12 cellular contexts compared by ENCODE assay signal in genomic region chr2:216799873-216800421, GRCh38. TPM values are rescaled to one million over a fixed set of nuclear protein-coding genes. Genes with fewer than 3 reads are reported as not detected.
DNase-seq lines count a peak whose midpoint lies in the region; ATAC-seq, FAIRE-seq and TF ChIP-seq lines count a peak whose summit lies in the region.
"Had no signal": no experiment of that assay in that cellular context is flagged by ENCODE, and none has a peak within 500 bp of the region (broad histone marks: within the 10 kb centered on the region; RNA-seq: fewer than 3 reads in every experiment).

No MANE protein-coding gene starts in this region.

- peak overlapping the region in 51 of 59 donors; percentile 0 to 84 (median 67) for H3K27ac ChIP-seq in dorsolateral prefrontal cortex
- peak overlapping the region; percentile 53 for H3K27ac ChIP-seq in temporal lobe (ENCODE audit: low read depth, low read length)

- H3K27me3 ChIP-seq in dorsolateral prefrontal cortex: no peaks in the 10 kb centered on the region

- H3K36me3 Mint-ChIP-seq in mesothelial cell of epicardium (no peaks in the 10 kb centered on the region), T-helper 17 cell (ENCODE audit: low read depth) (no peaks in the 10 kb centered on the region)
- H3K36me3 Mint-ChIP-seq: memory B cell had no signal

- H3K4me1 Mint-ChIP-seq in mesothelial cell of epicardium (peaks cover 10% of the 10 kb centered on the region), T-helper 17 cell (peaks cover 5% of the 10 kb centered on the region)
- H3K4me1 Mint-ChIP-seq: memory B cell had no signal

- H3K4me3 ChIP-seq in dorsolateral prefrontal cortex: no peak overlapping the region

- TF ChIP-seq CTCF in dorsolateral prefrontal cortex (IDR thresholded peaks at IDR 0.05 in 54 of 56, conservative IDR thresholded peaks at IDR 0.05 in 2 of 56; ENCODE audit: low read depth in 1 of 56, partially characterized antibody in 56 of 56) (no peak), mesothelial cell of epicardium (IDR thresholded peaks at IDR 0.05; ENCODE audit: unreplicated experiment) (no peak)

- peak; percentile 21 for DNase-seq in HTR-8/SVneo (ENCODE audit: insufficient read length, low spot score)
- DNase-seq in dorsolateral prefrontal cortex: peak in 5 of 10 donors; percentile 9 to 49 (median 39)
- DNase-seq in mesothelial cell of epicardium (ENCODE audit: low spot score in 2 of 2, unreplicated experiment in 2 of 2): no peak
- no peak for DNase-seq in T-helper 2 cell
- no peak for DNase-seq in effector CD8-positive, alpha-beta T cell (lab: John Stamatoyannopoulos, UW)
- no peak for DNase-seq in activated CD8-positive, alpha-beta memory T cell treated with anti-CD3 and anti-CD28 coated beads, Interleukin-2, amount 50 U/mL, for 4 hours
- no peak for DNase-seq in T-helper 17 cell
- DNase-seq: Caco-2; central memory CD4-positive, alpha-beta T cell had no signal

- no peaks in the 10 kb centered on the region for H3K27me3 Mint-ChIP-seq in mesothelial cell of epicardium (ENCODE audit: low read depth)
- peaks cover 5% of the 10 kb centered on the region for H3K27me3 Mint-ChIP-seq in T-helper 17 cell

- peaks cover 8% of the 10 kb centered on the region for H3K9me3 Mint-ChIP-seq in mesothelial cell of epicardium
- H3K9me3 Mint-ChIP-seq: activated T-helper 1 cell treated with anti-CD3 and anti-CD28 coated beads, Interleukin-12 subunit alpha, Interleukin-12 subunit beta, Interleukin-2, Interleukin-4 antibody, amounts not matched to agents 30 ng/mL and 10 ng/mL and 1 ng/mL, durations not matched to agents 14 hours and 24 hours and 36 hours had no signal

- no peak for FAIRE-seq in HTR-8/SVneo (lab: Jason Lieb, UNC)

- H3K9me3 ChIP-seq in T-helper 17 cell (ENCODE audit: control insufficient read depth, low read length, poor library complexity, severe bottlenecking): no peaks in the 10 kb centered on the region
- H3K9me3 ChIP-seq: Caco-2 had no signal

- intact Hi-C loops in dorsolateral prefrontal cortex (cut with DNase I): loop anchor here in 1 of 2 donors (10.0 kb wide), 1 partner anchor 105 kb away; the partner anchor contains the start of gene IGFBP5

- H3K27ac Mint-ChIP-seq in mesothelial cell of epicardium (peak overlapping the region; percentile 29), T-helper 17 cell (no peak overlapping the region)
- H3K27ac Mint-ChIP-seq: activated T-helper 1 cell treated with anti-CD3 and anti-CD28 coated beads, Interleukin-12 subunit alpha, Interleukin-12 subunit beta, Interleukin-2, Interleukin-4 antibody, amounts not matched to agents 30 ng/mL and 10 ng/mL and 1 ng/mL, durations not matched to agents 14 hours and 24 hours and 36 hours; memory B cell had no signal

- no peak overlapping the region for H3K4me3 Mint-ChIP-seq in mesothelial cell of epicardium
- H3K4me3 Mint-ChIP-seq in T-helper 17 cell: no peak overlapping the region
- H3K4me3 Mint-ChIP-seq: activated T-helper 1 cell treated with anti-CD3 and anti-CD28 coated beads, Interleukin-12 subunit alpha, Interleukin-12 subunit beta, Interleukin-2, Interleukin-4 antibody, amounts not matched to agents 30 ng/mL and 10 ng/mL and 1 ng/mL, durations not matched to agents 14 hours and 24 hours and 36 hours; memory B cell had no signal

- no peak for ATAC-seq in T-helper 17 cell

RNA-seq across cellular contexts. Expression of gene TNP1, which starts 59.9 kb away (rescaled TPM):
- total RNA-seq in dorsolateral prefrontal cortex (not detected), mesothelial cell of epicardium (not detected in 3 replicates), temporal lobe (not detected), T-helper 17 cell (not detected)
- total RNA-seq: activated T-helper 1 cell treated with anti-CD3 and anti-CD28 coated beads, Interleukin-12 subunit alpha, Interleukin-12 subunit beta, Interleukin-2, Interleukin-4 antibody, amounts not matched to agents 30 ng/mL and 10 ng/mL and 1 ng/mL, durations not matched to agents 14 hours and 24 hours and 36 hours; Caco-2 had no signal
